Comparison of ENCODE assay signal across 15 cellular contexts in the genomic region with DNA sequence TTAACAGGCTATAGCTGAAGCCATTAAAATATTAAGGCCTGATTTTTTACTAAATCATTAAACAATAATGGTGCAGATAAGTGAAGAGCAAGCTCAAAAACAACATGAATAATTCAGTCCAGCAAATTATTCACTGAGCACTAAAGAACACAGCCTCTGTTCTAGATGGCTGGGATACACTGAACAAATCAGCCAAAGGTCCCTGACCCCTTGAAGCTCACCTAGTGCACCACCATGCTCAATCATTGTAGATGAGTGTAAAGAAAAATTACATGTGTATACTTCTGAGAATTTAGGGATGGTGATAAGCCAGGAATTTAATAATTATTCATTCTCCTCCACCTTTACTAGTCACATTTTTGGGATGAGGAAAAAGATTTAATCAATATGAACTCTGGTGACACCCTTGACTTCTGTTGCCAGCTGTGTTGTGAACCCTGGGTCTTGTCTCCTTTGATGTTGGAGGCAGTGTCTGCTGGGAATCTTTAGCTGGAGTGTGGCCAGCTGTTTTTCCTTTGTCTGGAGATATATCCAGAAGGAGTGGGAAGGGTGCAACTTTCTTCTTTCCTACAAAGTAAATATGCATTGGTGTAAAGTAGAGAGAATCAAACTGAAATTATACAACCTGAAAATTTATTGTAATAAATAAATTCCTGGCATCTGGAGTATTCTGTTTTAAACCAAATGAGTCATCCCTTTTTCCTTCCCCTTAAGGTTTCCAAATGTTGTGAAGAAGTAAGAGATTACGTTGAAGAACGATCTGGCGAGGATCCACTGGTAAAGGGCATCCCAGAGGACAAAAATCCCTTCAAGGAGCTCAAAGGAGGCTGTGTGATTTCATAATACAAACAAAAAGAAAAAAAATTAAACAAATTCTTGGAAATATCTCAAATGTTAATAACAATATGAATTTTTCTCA. TPM values are rescaled to one million over a fixed set of nuclear protein-coding genes. Genes with fewer than 3 reads are reported as not detected.
A peak's percentile ranks its signal among the peaks of the same experiment; 100 is the strongest.
DNase-seq lines count a peak whose midpoint lies in the region; ATAC-seq, FAIRE-seq and TF ChIP-seq lines count a peak whose summit lies in the region.
"Had no signal": no experiment of that assay in that cellular context is flagged by ENCODE, and none has a peak within 500 bp of the region (broad histone marks: within the 10 kb centered on the region; RNA-seq: fewer than 3 reads in every experiment).

No MANE protein-coding gene starts in this region.

- peak overlapping the region; percentile 70; the same call in 1 of the 2 replicates for H2AK5ac ChIP-seq in IMR-90 (ENCODE audit: low read depth, low read length)

- dilution Hi-C loops in IMR-90 (cut with HindIII; ENCODE audit: low sequenced_read_pairs, unreplicated experiment), result no loop called here

- no peaks in the 10 kb centered on the region for H3K9me3 ChIP-seq in IMR-90 (ENCODE audit: control insufficient read depth, insufficient read depth, low read length)
- H3K9me3 ChIP-seq in kidney (ENCODE audit: control insufficient read depth in 1 of 2, low read length in 2 of 2), result no peaks in the 10 kb centered on the region
- H3K9me3 ChIP-seq in tibial nerve, result no peaks in the 10 kb centered on the region

- H3K14ac ChIP-seq in IMR-90 (replicated peaks; ENCODE audit: low read depth, low read length), result no peak overlapping the region

- no peak overlapping the region for H3K4me2 ChIP-seq in IMR-90 (ENCODE audit: low read depth, low read length)

- no peak overlapping the region for H4K8ac ChIP-seq in IMR-90 (ENCODE audit: low read depth in 2 of 2, low read length in 2 of 2)

- 0 out of 2 replicates have a peak overlapping the region, but pooled peaks have one; percentile 20 for H2BK20ac ChIP-seq in IMR-90 (ENCODE audit: low read depth, low read length)

- peak; percentile 71 for ATAC-seq in IMR-90 (ENCODE audit: low read depth)
- no peak for ATAC-seq in natural killer cell treated with Interleukin-12 subunit alpha and Interleukin-12 subunit beta and Interleukin-15 and Interleukin-18, amount 100 ng/mL, for 72 hours
- ATAC-seq: esophagus mucosa, T-cell had no signal

- CTCF ChIA-PET in IMR-90 (lab: Yijun Ruan, JAX), result no interaction called here

- no TSS peak for BruUV-seq in IMR-90 (replicated peaks; lab: Mats Ljungman, UMichigan)

- peak; percentile 84 for DNase-seq in IMR-90
- DNase-seq in cardiac fibroblast (ENCODE audit: low read depth in 2 of 2), result peak; percentile 83 to 95
- no peak for DNase-seq in kidney
- DNase-seq in tibial nerve (ENCODE audit: low spot score in 2 of 2), result peak in 1 of 2 donors; percentile 70
- no peak for DNase-seq in stimulated activated CD8-positive, alpha-beta memory T cell treated with anti-CD3 and anti-CD28 coated beads, Interleukin-4, amount 100 ng/mL, for 48 hours
- DNase-seq in natural killer cell treated with Interleukin-12 subunit alpha and Interleukin-12 subunit beta and Interleukin-15 and Interleukin-18, amount 100 ng/mL, for 72 hours (ENCODE audit: low spot score), result no peak
- DNase-seq in nephron progenitor cell, result no peak
- DNase-seq: activated CD4-positive, alpha-beta T cell treated with anti-CD3 and anti-CD28 coated beads for 4 hours; central memory CD4-positive, alpha-beta T cell; NCI-H2029; occipital lobe; substantia nigra; T-cell had no signal

- no peaks in the 10 kb centered on the region for H3K36me3 Mint-ChIP-seq in natural killer cell treated with Interleukin-12 subunit alpha and Interleukin-12 subunit beta and Interleukin-15 and Interleukin-18, amount 100 ng/mL, for 72 hours
- no peaks in the 10 kb centered on the region for H3K36me3 Mint-ChIP-seq in nephron progenitor cell (ENCODE audit: low read depth)
- H3K36me3 Mint-ChIP-seq: IgD-negative memory B cell, T-cell had no signal

- TF ChIP-seq POLR2A in IMR-90 (IDR thresholded peaks at IDR 0.05; ENCODE audit: low read depth, low read length) (no peak), tibial nerve (IDR thresholded peaks at IDR 0.05) (no peak)

- intact Hi-C loops in IMR-90 (cut with micrococcal nuclease) (no loop called here), kidney (cut with DNase I) (no loop called here)

- TF ChIP-seq EP300 in tibial nerve (IDR thresholded peaks at IDR 0.05), result peak in 1 of 2 donors; percentile 50

- in situ Hi-C loops in IMR-90 (cut with MboI; ENCODE audit: low sequenced_read_pairs), result loop anchor here (25.0 kb wide), 1 partner anchor 527 kb away; no protein-coding TSS in a partner anchor

- H4K91ac ChIP-seq in IMR-90 (ENCODE audit: insufficient read depth, low read depth, low read length), result no peak overlapping the region

- H2BK15ac ChIP-seq in IMR-90 (ENCODE audit: low read depth, low read length), result peak overlapping the region; percentile 43; the same call in 1 of the 3 replicates

- H3K9me1 ChIP-seq in IMR-90 (ENCODE audit: insufficient read depth, low read length), result 0 out of 2 replicates have a peak, but pooled peaks cover 3% of the 10 kb centered on the region

- H3K9ac ChIP-seq in IMR-90 (ENCODE audit: low read depth, low read length) (no peak overlapping the region), kidney (ENCODE audit: low read length in 2 of 2) (no peak overlapping the region)

- POLR2A ChIA-PET in IMR-90 (lab: Charles Lee; ENCODE audit: unreplicated experiment), result interaction anchor here (0.6 kb wide), 1 partner anchor 11 kb away, joined by 5 read pairs; a partner anchor contains a TSS

- H3K36me3 ChIP-seq in IMR-90 (ENCODE audit: control insufficient read depth, insufficient read depth, low read length) (no peaks in the 10 kb centered on the region), kidney (ENCODE audit: control insufficient read depth in 1 of 2, insufficient read depth in 2 of 2, low read length in 2 of 2) (no peaks in the 10 kb centered on the region), tibial nerve (no peaks in the 10 kb centered on the region)

- H3K23ac ChIP-seq in IMR-90 (ENCODE audit: low read depth, low read length), result no peak overlapping the region

- H3K4me3 ChIP-seq in IMR-90 (ENCODE audit: insufficient read depth, low read depth, low read length) (no peak overlapping the region), cardiac fibroblast (replicated peaks in 1 of 2; ENCODE audit: low read depth in 2 of 2, low read length in 2 of 2) (no peak overlapping the region), kidney (ENCODE audit: low read length in 2 of 2) (no peak overlapping the region), tibial nerve (no peak overlapping the region)

- no CpG with 5 or more reads among the region's 3 CpGs for WGBS in IMR-90 (ENCODE audit: extremely low coverage in 2 of 2, insufficient read length in 1 of 2), 2 experiments
- WGBS in tibial nerve, 2 donors, result 11 to 24% methylated on average over 3 of the region's 3 CpGs

- H4K20me1 ChIP-seq in IMR-90 (ENCODE audit: insufficient read depth, low read length), result no peaks in the 10 kb centered on the region

- H3K27ac ChIP-seq in IMR-90 (ENCODE audit: insufficient read depth, low read length) (peak overlapping the region; percentile 34; the same call in 1 of the 2 replicates), kidney (ENCODE audit: low read depth in 2 of 2, low read length in 2 of 2) (peak overlapping the region in 1 of 2 donors; percentile 59), tibial nerve (peak overlapping the region in 3 of 4 donors; percentile 6 to 59 (median 38))

- H3K4me1 ChIP-seq in IMR-90 (ENCODE audit: control insufficient read depth, insufficient read depth, low read length), result peaks cover 7% of the 10 kb centered on the region
- H3K4me1 ChIP-seq in kidney (ENCODE audit: control insufficient read depth in 1 of 2, insufficient read depth in 1 of 2, low read depth in 1 of 2, low read length in 2 of 2), result no peaks in the 10 kb centered on the region
- peaks cover 0 to 20% (median 0%) of the 10 kb centered on the region in 4 donors for H3K4me1 ChIP-seq in tibial nerve

- no peak overlapping the region; the same call in 1 of the 2 replicates for H2BK120ac ChIP-seq in IMR-90 (ENCODE audit: low read depth, low read length)

- no peaks in the 10 kb centered on the region for H3K79me1 ChIP-seq in IMR-90 (ENCODE audit: low read depth in 1 of 2, low read length in 2 of 2)

- no peak overlapping the region for H3K56ac ChIP-seq in IMR-90 (ENCODE audit: extremely low read depth, insufficient read depth, low read length)

- TF ChIP-seq RAD21 in IMR-90 (IDR thresholded peaks at IDR 0.05; ENCODE audit: low read length), result no peak

- H3K4me1 Mint-ChIP-seq in natural killer cell treated with Interleukin-12 subunit alpha and Interleukin-12 subunit beta and Interleukin-15 and Interleukin-18, amount 100 ng/mL, for 72 hours (ENCODE audit: low read depth in 2 of 2), result no peaks in the 10 kb centered on the region
- H3K4me1 Mint-ChIP-seq in nephron progenitor cell, result peaks cover 7% of the 10 kb centered on the region
- H3K4me1 Mint-ChIP-seq: T-cell had no signal

- peak; percentile 8 for FAIRE-seq in kidney (lab: Jason Lieb, UNC)

- H3K27me3 Mint-ChIP-seq in natural killer cell treated with Interleukin-12 subunit alpha and Interleukin-12 subunit beta and Interleukin-15 and Interleukin-18, amount 100 ng/mL, for 72 hours, result peaks cover 15 to 23% of the 10 kb centered on the region in 2 donors
- H3K27me3 Mint-ChIP-seq in nephron progenitor cell (ENCODE audit: low read depth, poor library complexity), result peaks cover 8% of the 10 kb centered on the region
- H3K27me3 Mint-ChIP-seq: IgD-negative memory B cell had no signal

- peak overlapping the region; percentile 90 for H3K18ac ChIP-seq in IMR-90 (ENCODE audit: low read depth, low read length)

- H3K27ac Mint-ChIP-seq in natural killer cell treated with Interleukin-12 subunit alpha and Interleukin-12 subunit beta and Interleukin-15 and Interleukin-18, amount 100 ng/mL, for 72 hours, result no peak overlapping the region
- H3K27ac Mint-ChIP-seq in nephron progenitor cell, result no peak overlapping the region
- H3K27ac Mint-ChIP-seq: IgD-negative memory B cell, T-cell had no signal

- H3K4ac ChIP-seq in IMR-90 (ENCODE audit: low read depth, low read length), result 0 out of 2 replicates have a peak overlapping the region, but pooled peaks have one; percentile 50

- H3K9me3 Mint-ChIP-seq in natural killer cell treated with Interleukin-12 subunit alpha and Interleukin-12 subunit beta and Interleukin-15 and Interleukin-18, amount 100 ng/mL, for 72 hours, result no peaks in the 10 kb centered on the region
- H3K9me3 Mint-ChIP-seq in nephron progenitor cell, result no peaks in the 10 kb centered on the region
- H3K9me3 Mint-ChIP-seq: IgD-negative memory B cell, T-cell had no signal

- H3K4me3 Mint-ChIP-seq in natural killer cell treated with Interleukin-12 subunit alpha and Interleukin-12 subunit beta and Interleukin-15 and Interleukin-18, amount 100 ng/mL, for 72 hours, result no peak overlapping the region
- no peak overlapping the region for H3K4me3 Mint-ChIP-seq in nephron progenitor cell
- H3K4me3 Mint-ChIP-seq: IgD-negative memory B cell, T-cell had no signal

- H3K27me3 ChIP-seq in IMR-90 (ENCODE audit: control insufficient read depth, insufficient read depth, low read length) (no peaks in the 10 kb centered on the region), tibial nerve (no peaks in the 10 kb centered on the region)

- H2AFZ ChIP-seq in IMR-90 (replicated peaks; ENCODE audit: low read length, poor library complexity), result no peak overlapping the region

- H2AK9ac ChIP-seq in IMR-90 (replicated peaks; ENCODE audit: low read depth, low read length, poor library complexity), result no peak overlapping the region

- H4K5ac ChIP-seq in IMR-90 (ENCODE audit: low read depth, low read length), result 0 out of 2 replicates have a peak overlapping the region, but pooled peaks have one; percentile 47

- no peak for TF ChIP-seq CTCF in IMR-90 (conservative IDR thresholded peaks at IDR 0.05; ENCODE audit: low read depth, low read length)
- TF ChIP-seq CTCF in cardiac fibroblast (IDR thresholded peaks at IDR 0.05; ENCODE audit: low read depth, low read length), result no peak
- TF ChIP-seq CTCF in kidney (IDR thresholded peaks at IDR 0.05; ENCODE audit: borderline replicate concordance, extremely low read depth, insufficient read depth), result no peak
- TF ChIP-seq CTCF in tibial nerve (IDR thresholded peaks at IDR 0.05), result no peak
- no peak for TF ChIP-seq CTCF in nephron progenitor cell (IDR thresholded peaks at IDR 0.05)

- H2BK5ac ChIP-seq in IMR-90 (ENCODE audit: low read depth, low read length, poor library complexity, severe bottlenecking), result peak overlapping the region; percentile 54

RNA-seq across cellular contexts. Expression of a gene that starts 4.0 kb away (rescaled TPM):
- total RNA-seq in IMR-90 (2012; rRNA removed) (not detected in 2 replicates), kidney (0.35 TPM), tibial nerve (not detected)
- polyA plus RNA-seq in IMR-90 (2012; rRNA removed) (not detected in 2 replicates), kidney (ENCODE audit: insufficient read depth, low read depth, low replicate concordance) (not detected)
- not detected in 2 replicates for polyA plus RNA-seq in IMR-90 (2012; cell fraction: cytosol; rRNA removed)
- polyA plus RNA-seq in IMR-90 (2012; cell fraction: nucleus; rRNA removed; ENCODE audit: low replicate concordance), result not detected in 2 replicates
- not detected for total RNA-seq in natural killer cell treated with Interleukin-12 subunit alpha and Interleukin-12 subunit beta and Interleukin-15 and Interleukin-18, amount 100 ng/mL, for 72 hours
- total RNA-seq: occipital lobe, T-cell had no signal
- polyA plus RNA-seq: IgD-negative memory B cell had no signal

RNA-seq across cellular contexts. Expression of a gene that starts 11.2 kb away (rescaled TPM):
- total RNA-seq in IMR-90 (2012; rRNA removed) (6.1 and 11.1 TPM in 2 replicates), kidney (23.1 TPM), tibial nerve (10 to 100 TPM; 15.3 to 24.3 (median 21.8) TPM)
- polyA plus RNA-seq in IMR-90 (2012; rRNA removed) (10.1 and 10.5 TPM in 2 replicates), kidney (ENCODE audit: insufficient read depth, low read depth, low replicate concordance) (45.0 TPM)
- polyA plus RNA-seq in IMR-90 (2012; cell fraction: cytosol; rRNA removed), result 5.0 and 5.5 TPM in 2 replicates
- 2.0 and 3.3 TPM in 2 replicates for polyA plus RNA-seq in IMR-90 (2012; cell fraction: nucleus; rRNA removed; ENCODE audit: low replicate concordance)
- total RNA-seq in natural killer cell treated with Interleukin-12 subunit alpha and Interleukin-12 subunit beta and Interleukin-15 and Interleukin-18, amount 100 ng/mL, for 72 hours, result not detected

RNA-seq across cellular contexts. Expression of a gene that starts 19.8 kb away (rescaled TPM):
- 48.9 and 53.6 TPM in 2 replicates for total RNA-seq in IMR-90 (2012; rRNA removed)
- 99.0 and 121 TPM in 2 replicates for polyA plus RNA-seq in IMR-90 (2012; rRNA removed)
- 55.1 and 97.0 TPM in 2 replicates for polyA plus RNA-seq in IMR-90 (2012; cell fraction: cytosol; rRNA removed)
- polyA plus RNA-seq in IMR-90 (2012; cell fraction: nucleus; rRNA removed; ENCODE audit: low replicate concordance), result 41.5 and 59.6 TPM in 2 replicates
- 42.5 TPM for total RNA-seq in kidney
- polyA plus RNA-seq in kidney (ENCODE audit: insufficient read depth, low read depth, low replicate concordance), result 7.8 TPM
- 1 to 10 TPM in 2 of 4 donors, under 1 TPM in 1, not detected in 1; 0.44 to 4.0 (median 1.8) TPM for total RNA-seq in tibial nerve
- not detected for total RNA-seq in natural killer cell treated with Interleukin-12 subunit alpha and Interleukin-12 subunit beta and Interleukin-15 and Interleukin-18, amount 100 ng/mL, for 72 hours
- polyA plus RNA-seq: IgD-negative memory B cell had no signal

Comparison
In these comparisons a context has a peak if more than half of its experiments do, and no peak if none do; other contexts are left out.
1. DNase-seq: peak in IMR-90 (single experiment) and cardiac fibroblast (2 of 2); none in kidney (single experiment), stimulated activated CD8-positive, alpha-beta memory T cell treated with anti-CD3 and anti-CD28 coated beads, Interleukin-4, amount 100 ng/mL, for 48 hours (single experiment), natural killer cell treated with Interleukin-12 subunit alpha and Interleukin-12 subunit beta and Interleukin-15 and Interleukin-18, amount 100 ng/mL, for 72 hours (single experiment) and nephron progenitor cell (single experiment).